Comparison of ENCODE assay signal across 1 cellular context in the genomic region with DNA sequence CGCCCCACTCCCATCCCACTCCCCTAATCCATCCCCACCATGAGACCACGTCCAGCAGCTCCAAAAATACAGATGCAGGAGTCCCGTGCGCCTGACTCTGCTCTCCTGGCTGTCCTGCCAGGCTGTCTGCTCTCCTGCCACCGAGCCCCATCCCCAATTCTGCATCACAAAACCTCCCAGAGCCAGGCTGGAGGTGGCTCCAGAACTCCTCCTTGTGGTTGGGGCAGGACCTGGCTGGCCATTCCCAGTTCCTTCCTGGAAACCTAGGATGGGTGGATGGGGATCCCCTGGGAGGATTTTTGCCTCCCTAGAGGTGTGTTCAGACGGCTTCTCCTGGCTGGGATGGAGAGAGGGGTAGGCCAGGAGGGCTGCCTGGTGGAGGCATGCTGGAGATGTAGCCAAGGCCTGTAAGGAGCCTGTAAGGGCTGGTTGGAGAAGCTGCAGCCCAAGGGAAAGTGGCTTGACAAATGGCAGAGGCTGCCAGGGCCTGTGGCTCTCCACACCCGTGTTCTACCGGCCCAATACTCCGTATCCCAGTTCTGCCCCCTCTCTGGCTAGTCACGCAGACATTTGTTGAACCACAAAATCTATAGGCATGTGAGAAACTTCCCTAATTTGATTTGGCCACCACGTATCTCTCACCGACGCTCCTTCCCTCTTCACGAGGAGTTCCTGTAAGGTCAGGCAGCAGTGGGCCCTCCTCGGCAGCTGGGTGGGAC.
TF ChIP-seq lines count a peak whose summit lies in the region.

No MANE protein-coding gene starts in this region.

TF ChIP-seq in SK-N-SH treated with all-trans-retinoic acid at 6 μM for 48 hours, 23 proteins besides CTCF, POLR2A, EP300 and RAD21 (continued from another document):
- TF ChIP-seq, protein P1, sequence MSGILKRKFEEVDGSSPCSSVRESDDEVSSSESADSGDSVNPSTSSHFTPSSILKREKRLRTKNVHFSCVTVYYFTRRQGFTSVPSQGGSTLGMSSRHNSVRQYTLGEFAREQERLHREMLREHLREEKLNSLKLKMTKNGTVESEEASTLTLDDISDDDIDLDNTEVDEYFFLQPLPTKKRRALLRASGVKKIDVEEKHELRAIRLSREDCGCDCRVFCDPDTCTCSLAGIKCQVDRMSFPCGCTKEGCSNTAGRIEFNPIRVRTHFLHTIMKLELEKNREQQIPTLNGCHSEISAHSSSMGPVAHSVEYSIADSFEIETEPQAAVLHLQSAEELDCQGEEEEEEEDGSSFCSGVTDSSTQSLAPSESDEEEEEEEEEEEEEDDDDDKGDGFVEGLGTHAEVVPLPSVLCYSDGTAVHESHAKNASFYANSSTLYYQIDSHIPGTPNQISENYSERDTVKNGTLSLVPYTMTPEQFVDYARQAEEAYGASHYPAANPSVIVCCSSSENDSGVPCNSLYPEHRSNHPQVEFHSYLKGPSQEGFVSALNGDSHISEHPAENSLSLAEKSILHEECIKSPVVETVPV (CRISPR knock-in tag; IDR thresholded peaks at IDR 0.05), result no peak
- TF ChIP-seq GLIS3 (CRISPR knock-in tag; IDR thresholded peaks at IDR 0.05) (no peak), TCF4 (CRISPR knock-in tag; IDR thresholded peaks at IDR 0.05; ENCODE audit: borderline replicate concordance) (no peak), TOX (CRISPR knock-in tag; IDR thresholded peaks at IDR 0.05; ENCODE audit: borderline replicate concordance) (no peak), RARB (CRISPR knock-in tag; IDR thresholded peaks at IDR 0.05) (no peak), ZNF8 (CRISPR knock-in tag; IDR thresholded peaks at IDR 0.05) (no peak), OSR1 (CRISPR knock-in tag; IDR thresholded peaks at IDR 0.05) (no peak), ZNF565 (CRISPR knock-in tag; conservative IDR thresholded peaks at IDR 0.05; ENCODE audit: low read depth) (no peak), ESRRG (CRISPR knock-in tag; IDR thresholded peaks at IDR 0.05) (no peak)
TF ChIP-seq in SK-N-SH treated with all-trans-retinoic acid at 6 μM for 48 hours: peak in this region for 0.
